8 cellular contexts compared by ENCODE assay signal in genomic region chr16:50692999-50693781, GRCh38. TPM values are rescaled to one million over a fixed set of nuclear protein-coding genes. Genes with fewer than 3 reads are reported as not detected.
DNase-seq lines count a peak whose midpoint lies in the region; ATAC-seq, FAIRE-seq and TF ChIP-seq lines count a peak whose summit lies in the region.

Gene NOD2 (plus strand): TSS chr16:50693606. CDS start chr16:50699496, 5,890 bp downstream.

- H2AK9ac ChIP-seq in IMR-90 (replicated peaks; ENCODE audit: low read depth, low read length, poor library complexity) = peak within 1 kb of the TSS; percentile 42

- H3K36me3 ChIP-seq in IMR-90 (ENCODE audit: control insufficient read depth, insufficient read depth, low read length) = no peaks in the 10 kb centered on the region
- H3K36me3 ChIP-seq in HepG2 (replicated peaks in 1 of 2; ENCODE audit: control insufficient read depth in 1 of 2, insufficient read depth in 2 of 2, low read length in 2 of 2) = no peaks in the 10 kb centered on the region

- no peaks in the 10 kb centered on the region for H3K79me1 ChIP-seq in IMR-90 (ENCODE audit: low read depth in 1 of 2, low read length in 2 of 2)

- H3K27ac ChIP-seq in IMR-90 (ENCODE audit: insufficient read depth, low read length) (no peak within 1 kb of the TSS), HepG2 (ENCODE audit: extremely low read length, insufficient read depth, low read length) (no peak within 1 kb of the TSS)

- no peak within 1 kb of the TSS for H4K91ac ChIP-seq in IMR-90 (ENCODE audit: insufficient read depth, low read depth, low read length)

- no peak within 1 kb of the TSS for H3K56ac ChIP-seq in IMR-90 (ENCODE audit: extremely low read depth, insufficient read depth, low read length)

- H3K4me1 Mint-ChIP-seq in MCF 10A (ENCODE audit: insufficient read depth, unreplicated experiment) (peaks cover 41% of the 10 kb centered on the region), type B pancreatic cell (ENCODE audit: unreplicated experiment) (peaks cover 19% of the 10 kb centered on the region)

- H3K4me1 ChIP-seq in IMR-90 (ENCODE audit: control insufficient read depth, insufficient read depth, low read length) (no peaks in the 10 kb centered on the region), HepG2 (ENCODE audit: insufficient read depth, low read length) (peaks cover 53% of the 10 kb centered on the region)

- no peak within 1 kb of the TSS for H3K14ac ChIP-seq in IMR-90 (replicated peaks; ENCODE audit: low read depth, low read length)

- in situ Hi-C loops in IMR-90 (cut with MboI; ENCODE audit: low sequenced_read_pairs) = no loop called here
- in situ Hi-C loops in HepG2 (cut with HindIII; ENCODE audit: extremely low pct_ligation_motif_present, low pct_unique_long_range_greater_than_20kb) = no loop called here

- H2BK15ac ChIP-seq in IMR-90 (ENCODE audit: low read depth, low read length) = no peak within 1 kb of the TSS

- DNase-seq in CD1c-positive myeloid dendritic cell (ENCODE audit: extremely low spot score) (peak; percentile 45), IMR-90 (no peak), MCF 10A (ENCODE audit: unreplicated experiment) (no peak), HepG2 (ENCODE audit: low spot score) (no peak), type B pancreatic cell (ENCODE audit: extremely low spot score, unreplicated experiment) (no peak), NCI-H2107 (lab: John Stamatoyannopoulos, UW) (no peak), NOMO-1 treated with DMSO at 0.1 percent for 48 hours (lab: John Stamatoyannopoulos, UW; ENCODE audit: unreplicated experiment) (no peak), NCI-H2107 treated with DMSO at 0.1 percent for 48 hours (lab: John Stamatoyannopoulos, UW; ENCODE audit: unreplicated experiment) (no peak)

- no peak for FAIRE-seq in HepG2 (lab: Jason Lieb, UNC)

- H4K5ac ChIP-seq in IMR-90 (ENCODE audit: low read depth, low read length) = no peak within 1 kb of the TSS

- CTCF ChIA-PET in IMR-90 (lab: Yijun Ruan, JAX) (no interaction called here), MCF 10A (lab: Yijun Ruan, JAX) (interaction anchor here (2.6 kb wide), 1 partner anchor 21 kb away, joined by 9 read pairs; no protein-coding TSS in a partner anchor), HepG2 (lab: Yijun Ruan, JAX; ENCODE audit: low intra/inter-chr PET ratio, low total read pairs) (no interaction called here)

- peak within 1 kb of the TSS; percentile 80 for H2BK5ac ChIP-seq in IMR-90 (ENCODE audit: low read depth, low read length, poor library complexity, severe bottlenecking)

- H3K23ac ChIP-seq in IMR-90 (ENCODE audit: low read depth, low read length) = no peak within 1 kb of the TSS; the same call in 1 of the 2 replicates

- TF ChIP-seq CTCF in IMR-90 (conservative IDR thresholded peaks at IDR 0.05; ENCODE audit: low read depth, low read length) (no peak), MCF 10A (IDR thresholded peaks at IDR 0.05; ENCODE audit: unreplicated experiment) (no peak), HepG2 (CRISPR knock-in tag; IDR thresholded peaks at IDR 0.05) (no peak), type B pancreatic cell (conservative IDR thresholded peaks at IDR 0.05) (no peak)

- WGBS in IMR-90 (ENCODE audit: extremely low coverage in 2 of 2, insufficient read length in 1 of 2), 2 experiments = 36% methylated on average over 21 of the region's 56 CpGs; no CpG with 5 or more reads in 1 of the 2 experiments
- WGBS in HepG2 (ENCODE audit: low lambda C conversion rate) = 46% methylated on average over 24 of the region's 56 CpGs

- no peak for TF ChIP-seq EP300 in HepG2 (IDR thresholded peaks at IDR 0.05; ENCODE audit: low read depth in 2 of 2, low read length in 2 of 2)
- no peak for TF ChIP-seq EP300 in HepG2 (CRISPR knock-in tag; IDR thresholded peaks at IDR 0.05; ENCODE audit: borderline replicate concordance)

- H4K20me1 ChIP-seq in IMR-90 (ENCODE audit: insufficient read depth, low read length) (no peaks in the 10 kb centered on the region), HepG2 (ENCODE audit: insufficient read depth, low read length) (no peaks in the 10 kb centered on the region)

- ATAC-seq in IMR-90 (ENCODE audit: low read depth) = peak; percentile 60
- peak; percentile 62 for ATAC-seq in HepG2

- H3K27me3 ChIP-seq in IMR-90 (ENCODE audit: control insufficient read depth, insufficient read depth, low read length) = peaks cover 18% of the 10 kb centered on the region; the same call in 1 of the 2 replicates
- H3K27me3 ChIP-seq in HepG2 (ENCODE audit: control insufficient read depth in 1 of 2, insufficient read depth in 2 of 2, low read length in 2 of 2) = peaks cover 6 to 42% of the 10 kb centered on the region in 2 experiments; a peak in 4 of 5 replicates

- H3K4me2 ChIP-seq in IMR-90 (ENCODE audit: low read depth, low read length) = no peak within 1 kb of the TSS; the same call in 1 of the 2 replicates
- peak within 1 kb of the TSS; percentile 71 for H3K4me2 ChIP-seq in HepG2 (ENCODE audit: low read depth, low read length)

- H3K18ac ChIP-seq in IMR-90 (ENCODE audit: low read depth, low read length) = no peak within 1 kb of the TSS

- H3K4me3 Mint-ChIP-seq in MCF 10A (ENCODE audit: unreplicated experiment) = peak within 1 kb of the TSS; percentile 63
- H3K4me3 Mint-ChIP-seq in type B pancreatic cell = peak within 1 kb of the TSS; percentile 71

- no peak within 1 kb of the TSS for H2BK120ac ChIP-seq in IMR-90 (ENCODE audit: low read depth, low read length)

- no peaks in the 10 kb centered on the region for H3K36me3 Mint-ChIP-seq in MCF 10A (ENCODE audit: insufficient read depth, unreplicated experiment)
- H3K36me3 Mint-ChIP-seq in type B pancreatic cell = no peaks in the 10 kb centered on the region

- POLR2A ChIA-PET in IMR-90 (lab: Charles Lee; ENCODE audit: unreplicated experiment) (no interaction called here), MCF 10A (lab: Yijun Ruan, JAX) (interaction anchor here (1.4 kb wide), 1 partner anchor 29 kb away, joined by 3 read pairs; no protein-coding TSS in a partner anchor), HepG2 (lab: Yijun Ruan, JAX) (no interaction called here)

- no peak within 1 kb of the TSS for H2BK20ac ChIP-seq in IMR-90 (ENCODE audit: low read depth, low read length)

- H3K9ac ChIP-seq in IMR-90 (ENCODE audit: low read depth, low read length) (no peak within 1 kb of the TSS), HepG2 (ENCODE audit: insufficient read depth, low read depth, low read length) (peak within 1 kb of the TSS; percentile 25; the same call in 1 of the 2 replicates)

- no peaks in the 10 kb centered on the region for H3K27me3 Mint-ChIP-seq in MCF 10A (ENCODE audit: insufficient read depth, unreplicated experiment)
- H3K27me3 Mint-ChIP-seq in type B pancreatic cell = peaks cover 41% of the 10 kb centered on the region

- intact Hi-C loops in IMR-90 (cut with micrococcal nuclease) = no loop called here
- intact Hi-C loops in MCF 10A (cut with micrococcal nuclease) = no loop called here
- intact Hi-C loops in HepG2 (cut with micrococcal nuclease; ENCODE audit: unreplicated experiment) = no loop called here

- TF ChIP-seq RAD21 in IMR-90 (IDR thresholded peaks at IDR 0.05; ENCODE audit: low read length) = no peak
- TF ChIP-seq RAD21 in HepG2 (CRISPR knock-in tag; IDR thresholded peaks at IDR 0.05) = no peak

- H3K4me3 ChIP-seq in IMR-90 (ENCODE audit: insufficient read depth, low read depth, low read length) (no peak within 1 kb of the TSS), HepG2 (replicated peaks in 1 of 3; ENCODE audit: insufficient read depth in 1 of 3, low read depth in 2 of 3, low read length in 3 of 3) (peak within 1 kb of the TSS; percentile 35 to 69 (median 38); a peak in 4 of 6 replicates)

- H3K27ac Mint-ChIP-seq in MCF 10A (ENCODE audit: low read depth, unreplicated experiment) (peak within 1 kb of the TSS; percentile 62), type B pancreatic cell (no peak within 1 kb of the TSS)

- BruUV-seq in IMR-90 (replicated peaks; lab: Mats Ljungman, UMichigan) (no TSS peak), MCF 10A (replicated peaks; lab: Mats Ljungman, UMichigan) (no TSS peak), HepG2 (replicated peaks; lab: Mats Ljungman, UMichigan) (no TSS peak)

- dilution Hi-C loops in IMR-90 (cut with HindIII; ENCODE audit: low sequenced_read_pairs, unreplicated experiment) = no loop called here

- H3K9me3 Mint-ChIP-seq in MCF 10A (ENCODE audit: unreplicated experiment) (no peaks in the 10 kb centered on the region), type B pancreatic cell (no peaks in the 10 kb centered on the region)

- H3K9me1 ChIP-seq in IMR-90 (ENCODE audit: insufficient read depth, low read length) = 0 out of 2 replicates have a peak, but pooled peaks cover 4% of the 10 kb centered on the region

- no peaks in the 10 kb centered on the region for H3K79me2 ChIP-seq in HepG2 (ENCODE audit: insufficient read depth, low read length)

- no peak for TF ChIP-seq POLR2A in IMR-90 (IDR thresholded peaks at IDR 0.05; ENCODE audit: low read depth, low read length)
- no peak for TF ChIP-seq POLR2A in HepG2 (IDR thresholded peaks at IDR 0.05; ENCODE audit: insufficient read depth in 1 of 2, low read depth in 2 of 2, low read length in 2 of 2)

- no peak within 1 kb of the TSS for H3K4ac ChIP-seq in IMR-90 (ENCODE audit: low read depth, low read length)

- H4K8ac ChIP-seq in IMR-90 (ENCODE audit: low read depth in 2 of 2, low read length in 2 of 2) = no peak within 1 kb of the TSS

- no peak within 1 kb of the TSS for H2AK5ac ChIP-seq in IMR-90 (ENCODE audit: low read depth, low read length)

- H3K9me3 ChIP-seq in IMR-90 (ENCODE audit: control insufficient read depth, insufficient read depth, low read length) = no peaks in the 10 kb centered on the region
- no peaks in the 10 kb centered on the region for H3K9me3 ChIP-seq in HepG2 (ENCODE audit: low read length)

- peak within 1 kb of the TSS; percentile 75 for H2AFZ ChIP-seq in IMR-90 (replicated peaks; ENCODE audit: low read length, poor library complexity)
- H2AFZ ChIP-seq in HepG2 (ENCODE audit: low read length) = no peak within 1 kb of the TSS

RNA-seq across cellular contexts. Expression of gene NOD2, which starts in this region (rescaled TPM):
- total RNA-seq in IMR-90 (2012; rRNA removed) (not detected in 2 replicates), MCF 10A (2022) (1.7 and 4.2 TPM in 2 replicates), HepG2 (2016; rRNA removed; fragmentation: Illumina TruSeq; extraction: Trizol) (0.27 and 0.29 TPM in 2 replicates), type B pancreatic cell (ENCODE audit: low replicate concordance) (0.12 and 0.31 TPM in 2 replicates)
- polyA plus RNA-seq in IMR-90 (2012; rRNA removed) (not detected in 2 replicates), HepG2 (2011; rRNA removed) (0.76 and 0.81 TPM in 2 replicates)
- not detected in 2 replicates for polyA plus RNA-seq in IMR-90 (2012; cell fraction: cytosol; rRNA removed)
- 0.01 TPM in 1 of 2 replicates, not detected in the other for polyA plus RNA-seq in IMR-90 (2012; cell fraction: nucleus; rRNA removed; ENCODE audit: low replicate concordance)
- 0.18 and 0.20 TPM in 2 replicates for total RNA-seq in HepG2 (2016; cell fraction: cytosol; rRNA removed; fragmentation: Illumina TruSeq; extraction: Trizol; ENCODE audit: low read depth)
- total RNA-seq in HepG2 (2016; cell fraction: insoluble cytoplasmic fraction; rRNA removed; fragmentation: Illumina TruSeq; extraction: Trizol) = 0.09 and 0.12 TPM in 2 replicates
- total RNA-seq in HepG2 (2016; cell fraction: membrane; rRNA removed; fragmentation: Illumina TruSeq; extraction: Trizol) = 0.21 TPM in 1 of 2 replicates, not detected in the other
- 0.22 and 0.38 TPM in 2 replicates for total RNA-seq in HepG2 (2016; cell fraction: nucleus; rRNA removed; fragmentation: Illumina TruSeq; extraction: Trizol)
- polyA plus RNA-seq in HepG2 (2011; cell fraction: cytosol; rRNA removed) = 0.36 and 0.68 TPM in 2 replicates
- polyA plus RNA-seq in HepG2 (2011; cell fraction: nucleus; rRNA removed) = 1.9 and 2.3 TPM in 2 replicates
- polyA plus RNA-seq in HepG2 (2012) = 0.19 and 0.29 TPM in 2 replicates
- polyA plus RNA-seq in HepG2 (2016; cell fraction: cytosol; fragmentation: Illumina TruSeq; extraction: Trizol; ENCODE audit: low read depth) = 0.02 and 0.03 TPM in 2 replicates
- polyA plus RNA-seq in HepG2 (2016; cell fraction: insoluble cytoplasmic fraction; fragmentation: Illumina TruSeq; extraction: Trizol; ENCODE audit: low read depth) = not detected in 2 replicates
- not detected in 2 replicates for polyA plus RNA-seq in HepG2 (2016; cell fraction: membrane; fragmentation: Illumina TruSeq; extraction: Trizol; ENCODE audit: low read depth)
- 0.17 and 0.37 TPM in 2 replicates for polyA plus RNA-seq in HepG2 (2016; cell fraction: nucleus; fragmentation: Illumina TruSeq; extraction: Trizol; ENCODE audit: insufficient read depth, low read depth)
- 4.8 TPM in 1 of 2 replicates, not detected in the other for polyA minus RNA-seq in HepG2 (2011; rRNA and poly(A)+ RNA removed; ENCODE audit: low replicate concordance)
- polyA minus RNA-seq in HepG2 (2011; cell fraction: cytosol; rRNA and poly(A)+ RNA removed) = 0.49 and 1.1 TPM in 2 replicates
- 2.1 and 2.3 TPM in 2 replicates for polyA minus RNA-seq in HepG2 (2011; cell fraction: nucleus; rRNA and poly(A)+ RNA removed)

Comparison
In these comparisons a context has a peak if more than half of its experiments do, and no peak if none do; other contexts are left out.
1. Peak in ATAC-seq in IMR-90; RNA of the gene not detected or under 1 TPM.